9 cellular contexts compared by ENCODE assay signal in genomic region chr7:92631830-92632487, GRCh38. TPM values are rescaled to one million over a fixed set of nuclear protein-coding genes. Genes with fewer than 3 reads are reported as not detected.
A peak's percentile ranks its signal among the peaks of the same experiment; 100 is the strongest.
DNase-seq lines count a peak whose midpoint lies in the region; ATAC-seq, FAIRE-seq and TF ChIP-seq lines count a peak whose summit lies in the region.
"Had no signal": no experiment of that assay in that cellular context is flagged by ENCODE, and none has a peak within 500 bp of the region (broad histone marks: within the 10 kb centered on the region; RNA-seq: fewer than 3 reads in every experiment).

No MANE protein-coding gene starts in this region.

- no peaks in the 10 kb centered on the region for H3K27me3 Mint-ChIP-seq in naive thymus-derived CD8-positive, alpha-beta T cell
- H3K27me3 Mint-ChIP-seq: brain had no signal

- CTCF ChIA-PET in GM10248 (lab: Yijun Ruan, JAX) = interaction anchor here (0.9 to 4.4 kb wide), 8 partner anchors 11 to 200 kb away, joined by 3 to 29 read pairs (median 4); no protein-coding TSS in a partner anchor

- ATAC-seq in GM19035 (IDR thresholded peaks at IDR 0.05; ENCODE audit: unreplicated experiment) = peak; percentile 21
- ATAC-seq in HG03064 (IDR thresholded peaks at IDR 0.05; ENCODE audit: low read depth, unreplicated experiment) = peak; percentile 22
- ATAC-seq in activated naive CD4-positive, alpha-beta T cell treated with anti-CD3 and anti-CD28 coated beads, Interleukin-2, amount 50 U/mL, for 72 hours = peak in 1 of 2 donors; percentile 6
- ATAC-seq in naive thymus-derived CD8-positive, alpha-beta T cell = no peak

- DNase-seq in activated naive CD4-positive, alpha-beta T cell treated with anti-CD3 and anti-CD28 coated beads, Interleukin-2, amount 50 U/mL, for 72 hours (ENCODE audit: low spot score in 2 of 2) = no peak
- DNase-seq in amygdala (lab: John Stamatoyannopoulos, UW) (no peak), middle frontal gyrus (ENCODE audit: extremely low spot score, low spot score) (no peak), GM10248 (ENCODE audit: extremely low spot score) (no peak)
- no peak for DNase-seq in naive thymus-derived CD8-positive, alpha-beta T cell

- no peak for TF ChIP-seq CTCF in GM10248 (IDR thresholded peaks at IDR 0.05; ENCODE audit: control extremely low read depth, extremely low read depth, low read depth, missing control alignments)

- peak; percentile 6 for FAIRE-seq in A204.1 (lab: Jason Lieb, UNC)

- H3K36me3 Mint-ChIP-seq in activated naive CD4-positive, alpha-beta T cell treated with anti-CD3 and anti-CD28 coated beads, Interleukin-2, amount 50 U/mL, for 72 hours = peaks cover 24 to 32% of the 10 kb centered on the region in 2 donors
- peaks cover 6 to 10% (median 6%) of the 10 kb centered on the region in 3 donors for H3K36me3 Mint-ChIP-seq in naive thymus-derived CD8-positive, alpha-beta T cell

- peaks cover 0 to 22% of the 10 kb centered on the region in 2 donors for H3K9me3 Mint-ChIP-seq in activated naive CD4-positive, alpha-beta T cell treated with anti-CD3 and anti-CD28 coated beads, Interleukin-2, amount 50 U/mL, for 72 hours
- peaks cover 0 to 15% (median 2%) of the 10 kb centered on the region in 9 donors for H3K9me3 Mint-ChIP-seq in naive thymus-derived CD8-positive, alpha-beta T cell

- POLR2A ChIA-PET in GM10248 (lab: Yijun Ruan, JAX) = no interaction called here
- POLR2A ChIA-PET in naive thymus-derived CD8-positive, alpha-beta T cell (lab: Charles Lee) = no interaction called here

- H3K4me1 Mint-ChIP-seq in naive thymus-derived CD8-positive, alpha-beta T cell = peaks cover 17 to 48% (median 24%) of the 10 kb centered on the region in 4 donors

- H3K27ac Mint-ChIP-seq in activated naive CD4-positive, alpha-beta T cell treated with anti-CD3 and anti-CD28 coated beads, Interleukin-2, amount 50 U/mL, for 72 hours = peak overlapping the region; percentile 96 to 98
- peak overlapping the region in 2 of 10 donors; percentile 7 to 39 for H3K27ac Mint-ChIP-seq in naive thymus-derived CD8-positive, alpha-beta T cell

- H3K4me3 Mint-ChIP-seq in naive thymus-derived CD8-positive, alpha-beta T cell = no peak overlapping the region
- H3K4me3 Mint-ChIP-seq: brain had no signal

RNA-seq across cellular contexts. Expression of gene FAM133B, which starts 41.8 kb away (rescaled TPM):
- total RNA-seq in activated naive CD4-positive, alpha-beta T cell treated with anti-CD3 and anti-CD28 coated beads, Interleukin-2, amount 50 U/mL, for 72 hours = 10 to 100 TPM; 28.4 to 34.9 TPM
- total RNA-seq in naive thymus-derived CD8-positive, alpha-beta T cell = 10 to 100 TPM; 54.1 to 55.3 TPM
- polyA plus RNA-seq in naive thymus-derived CD8-positive, alpha-beta T cell = 10 to 100 TPM; 17.6 to 28.2 (median 26.3) TPM

Comparison
In these comparisons a context has a peak if more than half of its experiments do, and no peak if none do; other contexts are left out.
1. ATAC-seq: peak in GM19035 (single experiment) and HG03064 (single experiment); none in naive thymus-derived CD8-positive, alpha-beta T cell (0 of 2).